In genomic region chr13:60944863-60945262, GRCh38 we compare ENCODE assay signal across 20 cellular contexts.
A peak's percentile ranks its signal among the peaks of the same experiment; 100 is the strongest.
DNase-seq lines count a peak whose midpoint lies in the region; ATAC-seq and TF ChIP-seq lines count a peak whose summit lies in the region.
"Had no signal": no experiment of that assay in that cellular context is flagged by ENCODE, and none has a peak within 500 bp of the region (broad histone marks: within the 10 kb centered on the region; RNA-seq: fewer than 3 reads in every experiment).

No MANE protein-coding gene starts in this region.

- intact Hi-C loops in esophagus muscularis mucosa (cut with DNase I), result no loop called here
- intact Hi-C loops in heart left ventricle (cut with DNase I), result no loop called here

- no peak for TF ChIP-seq POLR2A in esophagus muscularis mucosa (IDR thresholded peaks at IDR 0.05; ENCODE audit: low read depth)
- TF ChIP-seq POLR2A in heart left ventricle (IDR thresholded peaks at IDR 0.05), result no peak

- peak; percentile 11 for DNase-seq in HPDE6-E6E7 (ENCODE audit: extremely low spot score)
- DNase-seq in NCI-H2171 (lab: John Stamatoyannopoulos, UW), result peak; percentile 27
- DNase-seq in ureter (ENCODE audit: low spot score), result peak; percentile 45
- DNase-seq in esophagus muscularis mucosa (ENCODE audit: extremely low spot score), result no peak
- DNase-seq in heart left ventricle, result no peak
- DNase-seq: CD4-positive, alpha-beta T cell; MG63; NCI-H1048; NCI-H1436 treated with DMSO at 0.1 percent for 48 hours; NCI-H1930; NCI-H526; SIG-M5; SK-N-SH; T-helper 2 cell had no signal

- no peak for TF ChIP-seq CTCF in esophagus muscularis mucosa (IDR thresholded peaks at IDR 0.05)
- TF ChIP-seq CTCF in heart left ventricle (IDR thresholded peaks at IDR 0.05), result no peak

- ATAC-seq in esophagus mucosa, result peak; percentile 75
- no peak for ATAC-seq in HG02938 (IDR thresholded peaks at IDR 0.05; ENCODE audit: unreplicated experiment)
- ATAC-seq in heart left ventricle, result no peak
- ATAC-seq: HepG2, K562, Panc1 had no signal

- H3K36me3 ChIP-seq in esophagus muscularis mucosa, result no peaks in the 10 kb centered on the region
- H3K36me3 ChIP-seq in heart left ventricle, result no peaks in the 10 kb centered on the region
- H3K36me3 ChIP-seq: BLaER1, MG63 had no signal

- H3K27me3 ChIP-seq in esophagus muscularis mucosa, result no peaks in the 10 kb centered on the region
- H3K27me3 ChIP-seq in heart left ventricle, result no peaks in the 10 kb centered on the region
- H3K27me3 ChIP-seq: BLaER1, MG63 had no signal

- WGBS in esophagus muscularis mucosa, result 77% methylated on average over 1 of the region's 1 CpG
- WGBS in heart left ventricle, 4 donors, result 67 to 85% (median 69%) methylated on average over 1 of the region's 1 CpG

- H3K9me3 ChIP-seq in esophagus muscularis mucosa, result no peaks in the 10 kb centered on the region
- peaks cover 0 to 7% (median 0%) of the 10 kb centered on the region in 12 donors for H3K9me3 ChIP-seq in heart left ventricle
- H3K9me3 ChIP-seq: BLaER1, MG63, SK-N-SH had no signal

- H3K4me3 ChIP-seq in esophagus muscularis mucosa (no peak overlapping the region), heart left ventricle (no peak overlapping the region)
- H3K4me3 ChIP-seq: BLaER1, K562, MG63 had no signal

- H3K4me1 ChIP-seq in esophagus muscularis mucosa, result no peaks in the 10 kb centered on the region
- no peaks in the 10 kb centered on the region for H3K4me1 ChIP-seq in heart left ventricle
- H3K4me1 ChIP-seq: BLaER1 had no signal

- H3K27ac ChIP-seq in esophagus muscularis mucosa (replicated peaks in 1 of 4) (no peak overlapping the region), heart left ventricle (no peak overlapping the region)
- H3K27ac ChIP-seq: BLaER1 had no signal

- no peak for TF ChIP-seq EP300 in esophagus muscularis mucosa (IDR thresholded peaks at IDR 0.05)

Comparison
In these comparisons a context has a peak if more than half of its experiments do, and no peak if none do; other contexts are left out.
1. DNase-seq: peak in HPDE6-E6E7 (single experiment), NCI-H2171 (single experiment) and ureter (single experiment); none in esophagus muscularis mucosa (single experiment) and heart left ventricle (0 of 5).